6 cellular contexts compared by ENCODE assay signal in genomic region chr19:2239173-2239572, GRCh38. TPM values are rescaled to one million over a fixed set of nuclear protein-coding genes. Genes with fewer than 3 reads are reported as not detected.
DNase-seq lines count a peak whose midpoint lies in the region; ATAC-seq, FAIRE-seq and TF ChIP-seq lines count a peak whose summit lies in the region.

No MANE protein-coding gene starts in this region.

- no peak for TF ChIP-seq CTCF in WTC11 (IDR thresholded peaks at IDR 0.05)

- H3K4me3 ChIP-seq in GM08714 (ENCODE audit: low read length) = peak overlapping the region; percentile 37; the same call in 1 of the 2 replicates

- DNase-seq in WTC11 (ENCODE audit: low spot score) (no peak), naive B cell (no peak), GM12891 (ENCODE audit: insufficient read length, low spot score) (no peak), UCSD-AML1 (lab: John Stamatoyannopoulos, UW; ENCODE audit: unreplicated experiment) (no peak), NCI-H1417 (lab: John Stamatoyannopoulos, UW) (no peak)

- H3K9me3 Mint-ChIP-seq in WTC11 (no peaks in the 10 kb centered on the region), naive B cell (peaks cover 0 to 4% (median 0%) of the 10 kb centered on the region in 7 donors)

- no peak for TF ChIP-seq POLR2A in GM12891 (IDR thresholded peaks at IDR 0.05; ENCODE audit: low read depth, low read length)

- CTCF ChIA-PET in WTC11 (lab: Charles Lee) = interaction anchor here (0.6 to 4.7 kb wide), 10 partner anchors 12 to 102 kb away, joined by 4 to 65 read pairs (median 8); partner anchors contain the start of gene AMH

- H3K4me1 Mint-ChIP-seq in WTC11 (peaks cover 42% of the 10 kb centered on the region), naive B cell (peaks cover 56 to 74% (median 68%) of the 10 kb centered on the region in 3 donors)

- H3K4me3 Mint-ChIP-seq in WTC11 (peak overlapping the region; percentile 93), naive B cell (peak overlapping the region; percentile 75 to 100 (median 94))

- H3K27ac Mint-ChIP-seq in WTC11 = peak overlapping the region; percentile 89
- peak overlapping the region in 5 of 6 donors; percentile 62 to 98 (median 90) for H3K27ac Mint-ChIP-seq in naive B cell

- ATAC-seq in WTC11 (no peak), naive B cell (ENCODE audit: low read depth in 2 of 2) (no peak)

- H3K27me3 Mint-ChIP-seq in WTC11 (ENCODE audit: low read depth) (peaks cover 5% of the 10 kb centered on the region; the same call in 1 of the 2 replicates), naive B cell (no peaks in the 10 kb centered on the region)

- FAIRE-seq in GM12891 (lab: Jason Lieb, UNC) = no peak

- peaks cover 17% of the 10 kb centered on the region for H3K36me3 Mint-ChIP-seq in WTC11
- no peaks in the 10 kb centered on the region for H3K36me3 Mint-ChIP-seq in naive B cell

- POLR2A ChIA-PET in WTC11 (lab: Charles Lee) = interaction anchor here (0.6 to 1.5 kb wide), 7 partner anchors 14 to 730 kb away, joined by 3 to 4 read pairs (median 3); no protein-coding TSS in a partner anchor

TF ChIP-seq in WTC11, 78 proteins besides CTCF, POLR2A, EP300 and RAD21 (continues in another document):
- TF ChIP-seq SMAD3 (CRISPR knock-in tag; IDR thresholded peaks at IDR 0.05; ENCODE audit: borderline replicate concordance) (no peak), CREM (CRISPR knock-in tag; IDR thresholded peaks at IDR 0.05) (no peak), ERG (CRISPR knock-in tag; IDR thresholded peaks at IDR 0.05) (no peak), ARID4B (CRISPR knock-in tag; IDR thresholded peaks at IDR 0.05; ENCODE audit: borderline replicate concordance) (no peak)

TF ChIP-seq in GM12891, 5 proteins besides CTCF, POLR2A, EP300 and RAD21:
- no peak for TF ChIP-seq POLR2AphosphoS5 (IDR thresholded peaks at IDR 0.05; ENCODE audit: low read depth, low read length)
- no peak for TF ChIP-seq TAF1 (IDR thresholded peaks at IDR 0.05; ENCODE audit: low read depth, low read length)
- TF ChIP-seq POU2F2 (IDR thresholded peaks at IDR 0.05; ENCODE audit: low read depth, low read length) = no peak
- no peak for TF ChIP-seq SPI1 (IDR thresholded peaks at IDR 0.05; ENCODE audit: low read depth, low read length)
- no peak for TF ChIP-seq PAX5 (IDR thresholded peaks at IDR 0.05; ENCODE audit: insufficient read depth, low read length, severe bottlenecking)

RNA-seq across cellular contexts. Expression of gene SF3A2, which starts 2.5 kb away (rescaled TPM):
- total RNA-seq in WTC11 (2021) = 167 to 184 TPM (median 169 TPM) in 3 replicates
- polyA plus RNA-seq in naive B cell (ENCODE audit: low read depth in 6 of 6) = 10 to 100 TPM; 13.1 to 37.2 (median 20.3) TPM
- 66.1 TPM for polyA plus RNA-seq in GM12891 (2012; ENCODE audit: low read depth, missing spikeins)

RNA-seq across cellular contexts. Expression of gene PLEKHJ1, which starts 3.0 kb away (rescaled TPM):
- 164 to 189 TPM (median 167 TPM) in 3 replicates for total RNA-seq in WTC11 (2021)
- polyA plus RNA-seq in naive B cell (ENCODE audit: low read depth in 6 of 6) = 100 to 1,000 TPM in 5 of 6 donors, 10 to 100 TPM in 1; 98.9 to 148 (median 126) TPM
- polyA plus RNA-seq in GM12891 (2012; ENCODE audit: low read depth, missing spikeins) = 66.6 TPM

RNA-seq across cellular contexts. Expression of gene AMH, which starts 9.9 kb away (rescaled TPM):
- total RNA-seq in WTC11 (2021) = 4.7 to 11.2 TPM (median 5.2 TPM) in 3 replicates
- not detected for polyA plus RNA-seq in naive B cell (ENCODE audit: low read depth in 6 of 6)
- 0.19 TPM for polyA plus RNA-seq in GM12891 (2012; ENCODE audit: low read depth, missing spikeins)

RNA-seq across cellular contexts. Expression of gene JSRP1, which starts 17.0 kb away (rescaled TPM):
- total RNA-seq in WTC11 (2021) = 0.33 to 1.4 TPM (median 0.73 TPM) in 3 replicates
- polyA plus RNA-seq in naive B cell (ENCODE audit: low read depth in 6 of 6) = under 1 TPM in 3 of 6 donors, not detected in 3; 0.41 to 0.87 (median 0.53) TPM
- polyA plus RNA-seq in GM12891 (2012; ENCODE audit: low read depth, missing spikeins) = 0.41 TPM

RNA-seq across cellular contexts. Expression of gene PEAK3, which starts 42.8 kb away (rescaled TPM):
- total RNA-seq in WTC11 (2021) = not detected in 3 replicates
- 1 to 10 TPM in 1 of 6 donors, under 1 TPM in 4, not detected in 1; 0.30 to 1.0 (median 0.49) TPM for polyA plus RNA-seq in naive B cell (ENCODE audit: low read depth in 6 of 6)
- polyA plus RNA-seq in GM12891 (2012; ENCODE audit: low read depth, missing spikeins) = 0.49 TPM
